Comparison of ENCODE assay signal across 26 cellular contexts in genomic region chr2:196463706-196464105, GRCh38.
"Had no signal": no experiment of that assay in that cellular context is flagged by ENCODE, and none has a peak within 500 bp of the region (broad histone marks: within the 10 kb centered on the region; RNA-seq: fewer than 3 reads in every experiment).

No MANE protein-coding gene starts in this region.

- H3K27me3 ChIP-seq: ascending aorta, body of pancreas, MG63 had no signal

- H3K36me3 ChIP-seq: ascending aorta, MG63, WERI-Rb-1 had no signal

- ATAC-seq: activated CD8-positive, alpha-beta T cell treated with anti-CD3 and anti-CD28 coated beads, Interleukin-2, amount 10 ng/mL, durations not matched to agents 7 days and 5 days; activated naive CD4-positive, alpha-beta T cell treated with anti-CD3 and anti-CD28 coated beads, Interleukin-2, amount 50 U/mL, for 72 hours; activated naive CD8-positive, alpha-beta T cell treated with anti-CD3 and anti-CD28 coated beads, Interleukin-2, amount 50 U/mL, for 24 hours; body of pancreas; T-cell had no signal

- H3K4me1 ChIP-seq: ascending aorta, body of pancreas had no signal

- H3K27ac ChIP-seq: ascending aorta, body of pancreas, WERI-Rb-1 had no signal

- H3K36me3 Mint-ChIP-seq: activated naive CD4-positive, alpha-beta T cell treated with anti-CD3 and anti-CD28 coated beads, Interleukin-2, amount 50 U/mL, for 72 hours had no signal

- H3K27ac Mint-ChIP-seq: activated CD8-positive, alpha-beta T cell treated with anti-CD3 and anti-CD28 coated beads, Interleukin-2, amount 10 ng/mL, durations not matched to agents 7 days and 5 days; activated naive CD4-positive, alpha-beta T cell treated with anti-CD3 and anti-CD28 coated beads, Interleukin-2, amount 50 U/mL, for 72 hours; activated naive CD8-positive, alpha-beta T cell treated with anti-CD3 and anti-CD28 coated beads, Interleukin-2, amount 50 U/mL, for 24 hours; T-cell had no signal

- DNase-seq: activated CD4-positive, alpha-beta T cell treated with anti-CD3 and anti-CD28 coated beads for 48 hours; activated CD4-positive, alpha-beta T cell treated with anti-CD3 and anti-CD28 coated beads, Interleukin-2, amount 50 U/mL, for 4 hours; activated CD4-positive, CD25-positive, alpha-beta regulatory T cell treated with anti-CD3 and anti-CD28 coated beads, Interleukin-2, amount 50 U/mL, for 72 hours; activated CD8-positive, alpha-beta memory T cell treated with anti-CD3 and anti-CD28 coated beads, Interleukin-2, amount 50 U/mL, for 48 hours; activated CD8-positive, alpha-beta T cell treated with anti-CD3 and anti-CD28 coated beads, Interleukin-2, amount 10 ng/mL, durations not matched to agents 7 days and 5 days; activated naive CD8-positive, alpha-beta T cell treated with anti-CD3 and anti-CD28 coated beads, Interleukin-2, amount 50 U/mL, for 24 hours; activated T-cell treated with anti-CD3 and anti-CD28 coated beads, Interleukin-2, amount 50 U/mL, for 1 hour; amniotic stem cell; body of pancreas; central memory CD4-positive, alpha-beta T cell; KG1; MG63; NCI-H1105; NCI-H1436; NCI-H1694 treated with DMSO at 0.1 percent for 48 hours; NCI-H2029 treated with DMSO at 0.1 percent for 48 hours; NCI-H345; NCI-H510A; NCI-H526 treated with DMSO at 0.1 percent for 48 hours; SHP77 treated with DMSO at 0.1 percent for 48 hours; T-cell; T-helper 2 cell; WERI-Rb-1 had no signal

- H3K4me3 ChIP-seq: ascending aorta, body of pancreas, MG63 had no signal

- FAIRE-seq: bronchial epithelial cell had no signal

- H3K4me3 Mint-ChIP-seq: activated CD8-positive, alpha-beta T cell treated with anti-CD3 and anti-CD28 coated beads, Interleukin-2, amount 10 ng/mL, durations not matched to agents 7 days and 5 days; activated naive CD8-positive, alpha-beta T cell treated with anti-CD3 and anti-CD28 coated beads, Interleukin-2, amount 50 U/mL, for 24 hours; T-cell had no signal

- H3K9me3 ChIP-seq: ascending aorta, body of pancreas, MG63 had no signal
